Comparison of ENCODE assay signal across 13 cellular contexts in the genomic region with DNA sequence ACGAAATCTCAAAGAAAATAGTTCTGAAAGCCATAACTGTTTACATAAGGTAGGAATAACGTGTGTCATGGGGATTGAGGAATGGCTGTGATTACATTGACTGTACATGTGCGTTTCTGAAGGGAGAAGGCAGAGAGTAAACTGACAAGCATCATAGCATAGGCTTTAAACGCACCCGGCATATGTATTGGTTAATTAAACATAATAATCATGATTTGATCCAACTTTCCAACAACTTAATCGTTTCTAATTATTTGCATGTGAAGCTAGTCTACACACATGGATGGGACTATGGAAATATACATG. TPM values are rescaled to one million over a fixed set of nuclear protein-coding genes. Genes with fewer than 3 reads are reported as not detected.
A peak's percentile ranks its signal among the peaks of the same experiment; 100 is the strongest.
DNase-seq lines count a peak whose midpoint lies in the region; ATAC-seq, FAIRE-seq and TF ChIP-seq lines count a peak whose summit lies in the region.
"Had no signal": no experiment of that assay in that cellular context is flagged by ENCODE, and none has a peak within 500 bp of the region (broad histone marks: within the 10 kb centered on the region; RNA-seq: fewer than 3 reads in every experiment).

No MANE protein-coding gene starts in this region.

- no peaks in the 10 kb centered on the region for H3K9me2 ChIP-seq in PC-3 (replicated peaks; ENCODE audit: low read length)

- H4K20me1 ChIP-seq in fibroblast of lung (ENCODE audit: control insufficient read depth, extremely low read depth, insufficient read depth, low read length) (no peaks in the 10 kb centered on the region), PC-3 (ENCODE audit: low read length) (no peaks in the 10 kb centered on the region)

- H3F3A ChIP-seq in PC-3 (ENCODE audit: low read length, unreplicated experiment), result no peaks in the 10 kb centered on the region

- intact Hi-C loops in pancreas (cut with DNase I), result loop anchor here in 2 of 3 donors (10.0 kb wide), 2 partner anchors 343 to 373 kb away; no protein-coding TSS in a partner anchor
- intact Hi-C loops in PC-3 (cut with micrococcal nuclease), result loop anchor here (1.0 to 2.0 kb wide), 3 partner anchors 311 to 381 kb away; no protein-coding TSS in a partner anchor

- H3K9me3 ChIP-seq in fibroblast of lung (ENCODE audit: control insufficient read depth, insufficient read depth, low read depth, low read length) (no peaks in the 10 kb centered on the region), parathyroid adenoma (ENCODE audit: control insufficient read depth, low read length) (no peaks in the 10 kb centered on the region), pancreas (no peaks in the 10 kb centered on the region), PC-3 (ENCODE audit: low read length) (no peaks in the 10 kb centered on the region)
- H3K9me3 ChIP-seq: MG63 had no signal

- no TSS peak for BruUV-seq in PC-3 (replicated peaks; lab: Mats Ljungman, UMichigan)

- H2AFZ ChIP-seq in fibroblast of lung (ENCODE audit: low read length) (peak overlapping the region; percentile 24), parathyroid adenoma (peak overlapping the region; percentile 68), PC-3 (ENCODE audit: low read length) (no peak overlapping the region)

- CTCF ChIA-PET in RWPE1 (lab: Yijun Ruan, JAX), result interaction anchor here (0.6 to 1.7 kb wide), 22 partner anchors 10 to 1233 kb away, joined by 3 to 12 read pairs (median 3); no protein-coding TSS in a partner anchor
- CTCF ChIA-PET in PC-3 (lab: Charles Lee), result interaction anchor here (0.6 to 1.2 kb wide), 4 partner anchors 83 to 372 kb away, joined by 3 to 4 read pairs (median 4); no protein-coding TSS in a partner anchor

- peak; percentile 5 for ATAC-seq in HG03432 (IDR thresholded peaks at IDR 0.05; ENCODE audit: unreplicated experiment)
- no peak for ATAC-seq in pancreas
- ATAC-seq in PC-3, result no peak
- ATAC-seq in HG02623 (IDR thresholded peaks at IDR 0.05; ENCODE audit: unreplicated experiment), result no peak
- ATAC-seq: CD8-positive, alpha-beta T cell had no signal

- H3K36me3 ChIP-seq in fibroblast of lung (ENCODE audit: control insufficient read depth, insufficient read depth, low read length), result no peaks in the 10 kb centered on the region
- H3K36me3 ChIP-seq in parathyroid adenoma (ENCODE audit: control insufficient read depth, insufficient read depth, low read length), result no peaks in the 10 kb centered on the region
- no peaks in the 10 kb centered on the region for H3K36me3 ChIP-seq in pancreas
- no peaks in the 10 kb centered on the region for H3K36me3 ChIP-seq in PC-3 (ENCODE audit: low read depth, low read length)
- H3K36me3 ChIP-seq: MG63 had no signal

- H3K4me3 ChIP-seq in fibroblast of lung (replicated peaks in 1 of 4; ENCODE audit: control extremely low read depth in 1 of 4, insufficient read depth in 1 of 4, low read depth in 3 of 4, low read length in 4 of 4) (no peak overlapping the region), parathyroid adenoma (ENCODE audit: low read depth, low read length) (no peak overlapping the region), pancreas (no peak overlapping the region), PC-3 (ENCODE audit: low read length) (no peak overlapping the region)
- H3K4me3 ChIP-seq: MG63 had no signal

- H3K9ac ChIP-seq in fibroblast of lung (ENCODE audit: insufficient read depth, low read length) (no peak overlapping the region), parathyroid adenoma (no peak overlapping the region), PC-3 (ENCODE audit: low read length) (no peak overlapping the region)

- peaks cover 20% of the 10 kb centered on the region for H3K27me3 ChIP-seq in fibroblast of lung (ENCODE audit: control insufficient read depth, insufficient read depth, low read length)
- H3K27me3 ChIP-seq in parathyroid adenoma (ENCODE audit: control insufficient read depth, insufficient read depth, low read length), result no peaks in the 10 kb centered on the region
- H3K27me3 ChIP-seq in pancreas, result no peaks in the 10 kb centered on the region
- H3K27me3 ChIP-seq in PC-3 (ENCODE audit: low read length), result peaks cover 40% of the 10 kb centered on the region

- FAIRE-seq in pancreas (lab: Jason Lieb, UNC), result no peak
- FAIRE-seq: H54 had no signal

- H3K27ac ChIP-seq in RWPE1, result no peak overlapping the region
- H3K27ac ChIP-seq in fibroblast of lung (ENCODE audit: insufficient read depth, low read length), result no peak overlapping the region
- H3K27ac ChIP-seq in parathyroid adenoma, result no peak overlapping the region
- no peak overlapping the region for H3K27ac ChIP-seq in pancreas
- H3K27ac ChIP-seq in PC-3 (ENCODE audit: low read length), result no peak overlapping the region

- no peak for DNase-seq in RWPE1 (ENCODE audit: low spot score)
- no peak for DNase-seq in fibroblast of lung (ENCODE audit: low read depth in 2 of 2)
- no peak for DNase-seq in HUDEP-2 (lab: John Stamatoyannopoulos, UW; ENCODE audit: unreplicated experiment in 76 of 76)
- DNase-seq in pancreas, result no peak
- no peak for DNase-seq in PC-3
- DNase-seq: NK-92 treated with Interleukin-12 subunit alpha and Interleukin-12 subunit beta, amount 100 ng/mL, for 24 hours had no signal

- H3K4me2 ChIP-seq in fibroblast of lung (ENCODE audit: extremely low read depth, insufficient read depth, low read length) (no peak overlapping the region), parathyroid adenoma (ENCODE audit: low read length) (no peak overlapping the region), PC-3 (ENCODE audit: low read length) (no peak overlapping the region)

- TF ChIP-seq CTCF in RWPE1 (conservative IDR thresholded peaks at IDR 0.05; ENCODE audit: low read depth) (0 out of 2 replicates have a peak, but pooled peaks have one; percentile 40), fibroblast of lung (conservative IDR thresholded peaks at IDR 0.05 in 1 of 2, IDR thresholded peaks at IDR 0.05 in 1 of 2; ENCODE audit: low read depth in 1 of 2, low read length in 2 of 2) (no peak), parathyroid adenoma (IDR thresholded peaks at IDR 0.05) (no peak), pancreas (IDR thresholded peaks at IDR 0.05) (no peak), PC-3 (conservative IDR thresholded peaks at IDR 0.05; ENCODE audit: low read depth, low read length) (no peak)

- POLR2A ChIA-PET in RWPE1 (lab: Yijun Ruan, JAX; ENCODE audit: low non-redundant PET) (no interaction called here), PC-3 (lab: Charles Lee; ENCODE audit: unreplicated experiment) (no interaction called here)

- 17 to 22% methylated on average over 6 of the region's 6 CpGs for WGBS in pancreas, 2 donors

- H3K79me2 ChIP-seq in fibroblast of lung (ENCODE audit: control insufficient read depth, insufficient read depth, low read length) (no peaks in the 10 kb centered on the region), parathyroid adenoma (no peaks in the 10 kb centered on the region), PC-3 (ENCODE audit: low read length) (no peaks in the 10 kb centered on the region)

- H3K4me1 ChIP-seq in fibroblast of lung (ENCODE audit: control insufficient read depth, extremely low read depth, insufficient read depth, low read length) (peaks cover 2% of the 10 kb centered on the region), parathyroid adenoma (peaks cover 6% of the 10 kb centered on the region), pancreas (no peaks in the 10 kb centered on the region), PC-3 (ENCODE audit: insufficient read depth, low read length) (no peaks in the 10 kb centered on the region)

RNA-seq across cellular contexts. Expression of a gene that starts 3.3 kb away (rescaled TPM):
- total RNA-seq in fibroblast of lung, result under 0.01 and 0.17 TPM in 2 replicates
- polyA plus RNA-seq in fibroblast of lung, result 0.10 and 0.27 TPM in 2 replicates
- polyA plus RNA-seq in fibroblast of lung (2012), result 0.10 and 0.21 TPM in 2 replicates
- 0.70 TPM in 1 of 2 replicates, not detected in the other for polyA minus RNA-seq in fibroblast of lung (ENCODE audit: low replicate concordance)
- 1 to 10 TPM in 1 of 6 donors, under 1 TPM in 5; 0.23 to 1.6 (median 0.52) TPM for total RNA-seq in pancreas
- 1 to 10 TPM in 1 of 2 donors, under 1 TPM in 1; 0.27 to 2.1 TPM for polyA plus RNA-seq in pancreas
- total RNA-seq in PC-3 (2014; rRNA removed), result not detected in 2 replicates
- total RNA-seq: CD8-positive, alpha-beta T cell had no signal
- polyA plus RNA-seq: BJ had no signal
